ENCODE assay signal across 19 cellular contexts in the genomic region with DNA sequence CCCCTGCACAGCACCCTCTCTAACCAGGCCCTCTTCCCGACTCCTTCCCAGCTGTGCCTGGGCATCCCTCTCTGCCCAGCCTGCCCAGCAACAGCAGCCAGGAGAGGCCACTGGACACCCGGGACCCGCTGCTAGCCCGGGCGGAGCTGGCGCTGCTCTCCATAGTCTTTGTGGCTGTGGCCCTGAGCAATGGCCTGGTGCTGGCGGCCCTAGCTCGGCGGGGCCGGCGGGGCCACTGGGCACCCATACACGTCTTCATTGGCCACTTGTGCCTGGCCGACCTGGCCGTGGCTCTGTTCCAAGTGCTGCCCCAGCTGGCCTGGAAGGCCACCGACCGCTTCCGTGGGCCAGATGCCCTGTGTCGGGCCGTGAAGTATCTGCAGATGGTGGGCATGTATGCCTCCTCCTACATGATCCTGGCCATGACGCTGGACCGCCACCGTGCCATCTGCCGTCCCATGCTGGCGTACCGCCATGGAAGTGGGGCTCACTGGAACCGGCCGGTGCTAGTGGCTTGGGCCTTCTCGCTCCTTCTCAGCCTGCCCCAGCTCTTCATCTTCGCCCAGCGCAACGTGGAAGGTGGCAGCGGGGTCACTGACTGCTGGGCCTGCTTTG. TPM values are rescaled to one million over a fixed set of nuclear protein-coding genes. Genes with fewer than 3 reads are reported as not detected.
DNase-seq lines count a peak whose midpoint lies in the region; ATAC-seq, FAIRE-seq and TF ChIP-seq lines count a peak whose summit lies in the region.
"Had no signal": no experiment of that assay in that cellular context is flagged by ENCODE, and none has a peak within 500 bp of the region (broad histone marks: within the 10 kb centered on the region; RNA-seq: fewer than 3 reads in every experiment).

No MANE protein-coding gene starts in this region.

- H3K36me3 Mint-ChIP-seq in CD4-positive, alpha-beta T cell (ENCODE audit: low read depth), result peaks cover 9% of the 10 kb centered on the region
- no peaks in the 10 kb centered on the region for H3K36me3 Mint-ChIP-seq in natural killer cell treated with Interleukin-12 subunit alpha and Interleukin-12 subunit beta and Interleukin-15 and Interleukin-18, amount 100 ng/mL, for 72 hours
- H3K36me3 Mint-ChIP-seq in stimulated activated memory B cell treated with anti-CD40 and anti-IgM and Interleukin-4, amounts not matched to agents 10 μg/mL and 1 μg/mL and 100 μg/mL, for 72 hours, result peaks cover 11% of the 10 kb centered on the region

- no peak for TF ChIP-seq POLR2A in K562 (conservative IDR thresholded peaks at IDR 0.05)

- H3K27me3 Mint-ChIP-seq in CD4-positive, alpha-beta T cell, result no peaks in the 10 kb centered on the region
- H3K27me3 Mint-ChIP-seq in natural killer cell treated with Interleukin-12 subunit alpha and Interleukin-12 subunit beta and Interleukin-15 and Interleukin-18, amount 100 ng/mL, for 72 hours, result peaks cover 0 to 3% of the 10 kb centered on the region in 2 donors
- no peaks in the 10 kb centered on the region for H3K27me3 Mint-ChIP-seq in stimulated activated memory B cell treated with anti-CD40 and anti-IgM and Interleukin-4, amounts not matched to agents 10 μg/mL and 1 μg/mL and 100 μg/mL, for 72 hours
- H3K27me3 Mint-ChIP-seq: activated CD4-positive, alpha-beta T cell treated with anti-CD3 and anti-CD28 coated beads for 36 hours had no signal

- no peak for ATAC-seq in CD4-positive, alpha-beta T cell (ENCODE audit: poor library complexity)
- no peak for ATAC-seq in K562
- ATAC-seq in natural killer cell treated with Interleukin-12 subunit alpha and Interleukin-12 subunit beta and Interleukin-15 and Interleukin-18, amount 100 ng/mL, for 72 hours, result no peak
- ATAC-seq in stimulated activated memory B cell treated with anti-CD40 and anti-IgM and Interleukin-4, amounts not matched to agents 10 μg/mL and 1 μg/mL and 100 μg/mL, for 72 hours, result no peak

- no peaks in the 10 kb centered on the region for H3K9me1 ChIP-seq in K562 (ENCODE audit: control insufficient read depth, insufficient read depth, low read length)

- BruUV-seq in K562 (replicated peaks; lab: Mats Ljungman, UMichigan), result no TSS peak

- CTCF ChIA-PET in CD4-positive, alpha-beta T cell (lab: Charles Lee), result interaction anchor here (2.0 kb wide), 1 partner anchor 41 kb away, joined by 6 read pairs; no protein-coding TSS in a partner anchor
- CTCF ChIA-PET in K562 (lab: Yijun Ruan, JAX; ENCODE audit: low intra/inter-chr PET ratio), result no interaction called here

- peaks cover 15 to 85% of the 10 kb centered on the region in 2 experiments for H3K4me1 ChIP-seq in K562 (replicated peaks in 1 of 2; ENCODE audit: control insufficient read depth in 2 of 2, insufficient read depth in 2 of 2, low read length in 2 of 2)

- TF ChIP-seq RAD21 in K562 (CRISPR knock-in tag; conservative IDR thresholded peaks at IDR 0.05 in 1 of 2, IDR thresholded peaks at IDR 0.05 in 1 of 2), result no peak

- no peaks in the 10 kb centered on the region for H3K79me2 ChIP-seq in K562 (ENCODE audit: control insufficient read depth, insufficient read depth, low read length)

- no peak overlapping the region for H2AFZ ChIP-seq in K562 (ENCODE audit: low read depth, low read length)

- intact Hi-C loops in CD4-positive, alpha-beta T cell (cut with DNase I, micrococcal nuclease), result no loop called here
- intact Hi-C loops in K562 (cut with micrococcal nuclease), result no loop called here

- H4K20me1 ChIP-seq in K562 (replicated peaks; ENCODE audit: control insufficient read depth, insufficient read depth, low read length), result peaks cover 5% of the 10 kb centered on the region; the same call in 1 of the 2 replicates

- no peak overlapping the region for H3K9ac ChIP-seq in K562 (ENCODE audit: insufficient read depth in 1 of 2, low read depth in 2 of 2, low read length in 2 of 2)

- TF ChIP-seq CTCF in CD4-positive, alpha-beta T cell (IDR thresholded peaks at IDR 0.05), result no peak
- no peak for TF ChIP-seq CTCF in K562 (IDR thresholded peaks at IDR 0.05 in 2 of 3, conservative IDR thresholded peaks at IDR 0.05 in 1 of 3; ENCODE audit: insufficient read depth in 2 of 3, low read depth in 1 of 3, low read length in 3 of 3)

- no peak overlapping the region for H3K4me3 ChIP-seq in K562
- H3K4me3 ChIP-seq: ovary, Peyer's patch, SK-N-MC, vagina had no signal

- H3K4me2 ChIP-seq in K562 (ENCODE audit: insufficient read depth, low read length), result no peak overlapping the region

- H3K27ac ChIP-seq in CD4-positive, alpha-beta T cell (ENCODE audit: low read depth, low read length), result no peak overlapping the region
- H3K27ac ChIP-seq in K562 (ENCODE audit: extremely low read depth, low read depth, low read length), result no peak overlapping the region
- H3K27ac ChIP-seq: ovary, SK-N-MC, vagina had no signal

- in situ Hi-C loops in K562 (cut with MboI), result no loop called here

- H3K36me3 ChIP-seq in K562 (ENCODE audit: control insufficient read depth, insufficient read depth, low read length), result peaks cover 8% of the 10 kb centered on the region; the same call in 1 of the 3 replicates
- H3K36me3 ChIP-seq: BE2C, ovary, Peyer's patch, vagina had no signal

- H3K27me3 ChIP-seq in CD4-positive, alpha-beta T cell (ENCODE audit: control insufficient read depth, insufficient read depth, low read length), result no peaks in the 10 kb centered on the region
- no peaks in the 10 kb centered on the region; a peak in 1 of 5 replicates for H3K27me3 ChIP-seq in K562 (ENCODE audit: control insufficient read depth in 2 of 2, insufficient read depth in 2 of 2, low read length in 2 of 2)
- H3K27me3 ChIP-seq: BE2C, ovary, Peyer's patch, vagina had no signal

- H3K9me3 ChIP-seq in CD4-positive, alpha-beta T cell (ENCODE audit: control insufficient read depth, low read length), result no peaks in the 10 kb centered on the region
- H3K9me3 ChIP-seq in K562 (replicated peaks; ENCODE audit: control insufficient read depth, insufficient read depth, low read depth, low read length), result no peaks in the 10 kb centered on the region
- H3K9me3 ChIP-seq: BE2C, ovary, Peyer's patch, vagina had no signal

- FAIRE-seq in K562 (lab: Jason Lieb, UNC), result no peak

- no peaks in the 10 kb centered on the region for H3K9me3 Mint-ChIP-seq in CD4-positive, alpha-beta T cell
- H3K9me3 Mint-ChIP-seq in natural killer cell treated with Interleukin-12 subunit alpha and Interleukin-12 subunit beta and Interleukin-15 and Interleukin-18, amount 100 ng/mL, for 72 hours, result no peaks in the 10 kb centered on the region
- H3K9me3 Mint-ChIP-seq in stimulated activated memory B cell treated with anti-CD40 and anti-IgM and Interleukin-4, amounts not matched to agents 10 μg/mL and 1 μg/mL and 100 μg/mL, for 72 hours, result no peaks in the 10 kb centered on the region

- no peak overlapping the region for H3K4me3 Mint-ChIP-seq in CD4-positive, alpha-beta T cell
- peak overlapping the region; percentile 50 for H3K4me3 Mint-ChIP-seq in natural killer cell treated with Interleukin-12 subunit alpha and Interleukin-12 subunit beta and Interleukin-15 and Interleukin-18, amount 100 ng/mL, for 72 hours
- no peak overlapping the region for H3K4me3 Mint-ChIP-seq in stimulated activated memory B cell treated with anti-CD40 and anti-IgM and Interleukin-4, amounts not matched to agents 10 μg/mL and 1 μg/mL and 100 μg/mL, for 72 hours
- H3K4me3 Mint-ChIP-seq: activated CD4-positive, alpha-beta T cell treated with anti-CD3 and anti-CD28 coated beads for 36 hours had no signal

- POLR2A ChIA-PET in CD4-positive, alpha-beta T cell (lab: Charles Lee), result interaction anchor here (1.8 to 7.3 kb wide), 2 partner anchors 17 to 21 kb away, joined by 7 to 63 read pairs; partner anchors contain the start of gene ARHGAP4
- POLR2A ChIA-PET in K562 (lab: Yijun Ruan, JAX), result interaction anchor here (0.6 kb wide), 1 partner anchor 20 kb away, joined by 3 read pairs; no protein-coding TSS in a partner anchor

- no peak for TF ChIP-seq EP300 in K562 (IDR thresholded peaks at IDR 0.05; ENCODE audit: low read length)

- no peak for DNase-seq in CD4-positive, alpha-beta T cell
- DNase-seq in DMS 273 treated with DMSO at 0.1 percent for 48 hours (lab: John Stamatoyannopoulos, UW), result peak; percentile 48
- no peak for DNase-seq in K562 (ENCODE audit: extremely low read depth in 1 of 4, low spot score in 3 of 4)
- DNase-seq in natural killer cell treated with Interleukin-12 subunit alpha and Interleukin-12 subunit beta and Interleukin-15 and Interleukin-18, amount 100 ng/mL, for 72 hours (ENCODE audit: low spot score), result peak; percentile 45
- DNase-seq in SKM-1 treated with dmso at 0.1 percent for 144 hours (lab: John Stamatoyannopoulos, UW; ENCODE audit: unreplicated experiment), result no peak
- no peak for DNase-seq in NCI-H82 (lab: John Stamatoyannopoulos, UW)
- DNase-seq: activated CD4-positive, alpha-beta T cell treated with anti-CD3 and anti-CD28 coated beads for 36 hours; activated naive CD4-positive, alpha-beta T cell treated with anti-CD3 and anti-CD28 coated beads, Interleukin-2, amount 50 U/mL, for 16 hours; BE2C; DMS153; foreskin fibroblast; KBM-7; NCI-H748 treated with DMSO at 0.1 percent for 48 hours; Peyer's patch; stimulated activated CD4-positive, alpha-beta T cell treated with anti-CD3 and anti-CD28 coated beads, Interleukin-1b, Interleukin-23, amount 100 ng/mL, for 48 hours had no signal

- H3K27ac Mint-ChIP-seq in CD4-positive, alpha-beta T cell, result peak overlapping the region; percentile 71
- H3K27ac Mint-ChIP-seq in natural killer cell treated with Interleukin-12 subunit alpha and Interleukin-12 subunit beta and Interleukin-15 and Interleukin-18, amount 100 ng/mL, for 72 hours, result peak overlapping the region; percentile 63 to 80
- no peak overlapping the region for H3K27ac Mint-ChIP-seq in stimulated activated memory B cell treated with anti-CD40 and anti-IgM and Interleukin-4, amounts not matched to agents 10 μg/mL and 1 μg/mL and 100 μg/mL, for 72 hours

- 72% methylated on average over 17 of the region's 32 CpGs for WGBS in K562 (ENCODE audit: insufficient coverage, low coverage, missing lambda C conversion rate)

- peaks cover 45% of the 10 kb centered on the region for H3K4me1 Mint-ChIP-seq in CD4-positive, alpha-beta T cell (ENCODE audit: low read depth)
- peaks cover 32 to 41% of the 10 kb centered on the region in 2 donors for H3K4me1 Mint-ChIP-seq in natural killer cell treated with Interleukin-12 subunit alpha and Interleukin-12 subunit beta and Interleukin-15 and Interleukin-18, amount 100 ng/mL, for 72 hours (ENCODE audit: low read depth in 2 of 2)
- peaks cover 50% of the 10 kb centered on the region for H3K4me1 Mint-ChIP-seq in stimulated activated memory B cell treated with anti-CD40 and anti-IgM and Interleukin-4, amounts not matched to agents 10 μg/mL and 1 μg/mL and 100 μg/mL, for 72 hours

RNA-seq across cellular contexts. Expression of gene AVPR2, which starts 1.1 kb away (rescaled TPM):
- not detected for total RNA-seq in CD4-positive, alpha-beta T cell
- total RNA-seq in K562 (2011; cell fraction: chromatin; rRNA removed; ENCODE audit: low replicate concordance), result not detected in 2 replicates
- not detected in 2 replicates for total RNA-seq in K562 (2011; cell fraction: nucleolus; rRNA removed)
- not detected in 2 replicates for total RNA-seq in K562 (2011; cell fraction: nucleoplasm; rRNA removed)
- total RNA-seq in K562 (2014; rRNA removed) (not detected in 2 replicates), K562 (2014; rRNA removed; fragmentation: Illumina TruSeq; extraction: Trizol) (not detected in 2 replicates), K562 (2015; rRNA removed; fragmentation: Illumina TruSeq; extraction: Trizol) (not detected in 2 replicates), K562 (2021) (not detected in 2 replicates)
- polyA plus RNA-seq in K562 (2011; rRNA removed) (not detected in 2 replicates), K562 (2014; fragmentation: Illumina TruSeq; extraction: Trizol) (not detected in 2 replicates), K562 (2014; fragmentation: Nextera tagmentation; extraction: Ambion mirVana) (not detected), K562 (2014; rRNA removed) (not detected in 2 replicates)
- polyA plus RNA-seq in K562 (2011; cell fraction: cytosol; rRNA removed), result not detected in 2 replicates
- not detected in 2 replicates for polyA plus RNA-seq in K562 (2011; cell fraction: nucleus; rRNA removed)
- polyA plus RNA-seq in K562 (2012), result 0.56 and 0.65 TPM in 2 replicates
- not detected in 2 replicates for polyA minus RNA-seq in K562 (2011; rRNA and poly(A)+ RNA removed)
- polyA minus RNA-seq in K562 (2011; cell fraction: cytosol; rRNA and poly(A)+ RNA removed), result not detected in 2 replicates
- not detected in 2 replicates for polyA minus RNA-seq in K562 (2011; cell fraction: nucleus; rRNA and poly(A)+ RNA removed)
- total RNA-seq in natural killer cell treated with Interleukin-12 subunit alpha and Interleukin-12 subunit beta and Interleukin-15 and Interleukin-18, amount 100 ng/mL, for 72 hours, result not detected
- total RNA-seq: activated CD4-positive, alpha-beta T cell treated with anti-CD3 and anti-CD28 coated beads for 36 hours had no signal

RNA-seq across cellular contexts. Expression of gene L1CAM, which starts 19.6 kb away (rescaled TPM):
- total RNA-seq in CD4-positive, alpha-beta T cell, result 1 to 10 TPM in 1 of 2 experiments, under 1 TPM in 1; 0.89 to 1.2 TPM
- total RNA-seq in K562 (2011; cell fraction: chromatin; rRNA removed; ENCODE audit: low replicate concordance), result 1.9 and 4.7 TPM in 2 replicates
- 1.1 and 2.7 TPM in 2 replicates for total RNA-seq in K562 (2011; cell fraction: nucleolus; rRNA removed)
- 1.5 and 1.8 TPM in 2 replicates for total RNA-seq in K562 (2011; cell fraction: nucleoplasm; rRNA removed)
- 0.09 and 0.24 TPM in 2 replicates for total RNA-seq in K562 (2014; rRNA removed)
- 0.10 and 0.40 TPM in 2 replicates for total RNA-seq in K562 (2014; rRNA removed; fragmentation: Illumina TruSeq; extraction: Trizol)
- 0.11 and 0.36 TPM in 2 replicates for total RNA-seq in K562 (2015; rRNA removed; fragmentation: Illumina TruSeq; extraction: Trizol)
- 0.29 and 0.86 TPM in 2 replicates for total RNA-seq in K562 (2021)
- polyA plus RNA-seq in K562 (2011; rRNA removed), result 0.15 and 0.61 TPM in 2 replicates
- polyA plus RNA-seq in K562 (2011; cell fraction: cytosol; rRNA removed), result 0.10 and 0.19 TPM in 2 replicates
- 1.4 and 1.7 TPM in 2 replicates for polyA plus RNA-seq in K562 (2011; cell fraction: nucleus; rRNA removed)
- 0.29 and 2.2 TPM in 2 replicates for polyA plus RNA-seq in K562 (2012)
- polyA plus RNA-seq in K562 (2014; fragmentation: Illumina TruSeq; extraction: Trizol), result 0.16 and 0.21 TPM in 2 replicates
- polyA plus RNA-seq in K562 (2014; fragmentation: Nextera tagmentation; extraction: Ambion mirVana), result not detected
- 0.62 TPM in 1 of 2 replicates, not detected in the other for polyA plus RNA-seq in K562 (2014; rRNA removed)
- 0.18 and 0.21 TPM in 2 replicates for polyA minus RNA-seq in K562 (2011; rRNA and poly(A)+ RNA removed)
- polyA minus RNA-seq in K562 (2011; cell fraction: cytosol; rRNA and poly(A)+ RNA removed), result 3.5 TPM in 1 of 2 replicates, not detected in the other
- polyA minus RNA-seq in K562 (2011; cell fraction: nucleus; rRNA and poly(A)+ RNA removed), result 0.44 and 1.1 TPM in 2 replicates
- 1 to 10 TPM in 1 of 2 donors, under 1 TPM in 1; 0.74 to 1.2 TPM for total RNA-seq in natural killer cell treated with Interleukin-12 subunit alpha and Interleukin-12 subunit beta and Interleukin-15 and Interleukin-18, amount 100 ng/mL, for 72 hours

RNA-seq across cellular contexts. Expression of gene ARHGAP4, which starts 20.5 kb away (rescaled TPM):
- 100 to 1,000 TPM; 456 to 463 TPM for total RNA-seq in CD4-positive, alpha-beta T cell
- 54.8 and 157 TPM in 2 replicates for total RNA-seq in K562 (2011; cell fraction: chromatin; rRNA removed; ENCODE audit: low replicate concordance)
- total RNA-seq in K562 (2011; cell fraction: nucleolus; rRNA removed), result 105 and 155 TPM in 2 replicates
- 55.0 and 81.2 TPM in 2 replicates for total RNA-seq in K562 (2011; cell fraction: nucleoplasm; rRNA removed)
- total RNA-seq in K562 (2014; rRNA removed), result 52.7 and 81.2 TPM in 2 replicates
- total RNA-seq in K562 (2014; rRNA removed; fragmentation: Illumina TruSeq; extraction: Trizol), result 3.1 and 5.5 TPM in 2 replicates
- total RNA-seq in K562 (2015; rRNA removed; fragmentation: Illumina TruSeq; extraction: Trizol), result 32.7 and 36.8 TPM in 2 replicates
- 70.5 and 81.8 TPM in 2 replicates for total RNA-seq in K562 (2021)
- 9.6 and 29.7 TPM in 2 replicates for polyA plus RNA-seq in K562 (2011; rRNA removed)
- 21.0 and 26.6 TPM in 2 replicates for polyA plus RNA-seq in K562 (2011; cell fraction: cytosol; rRNA removed)
- 174 and 259 TPM in 2 replicates for polyA plus RNA-seq in K562 (2011; cell fraction: nucleus; rRNA removed)
- 59.1 and 135 TPM in 2 replicates for polyA plus RNA-seq in K562 (2012)
- 13.5 and 40.2 TPM in 2 replicates for polyA plus RNA-seq in K562 (2014; fragmentation: Illumina TruSeq; extraction: Trizol)
- 1 to 10 TPM in 1 of 2 experiments, under 1 TPM in 1; 0.30 to 1.7 TPM for polyA plus RNA-seq in K562 (2014; fragmentation: Nextera tagmentation; extraction: Ambion mirVana)
- polyA plus RNA-seq in K562 (2014; rRNA removed), result 63.7 and 77.8 TPM in 2 replicates
- polyA minus RNA-seq in K562 (2011; rRNA and poly(A)+ RNA removed), result 3.6 and 6.7 TPM in 2 replicates
- 13.5 and 33.9 TPM in 2 replicates for polyA minus RNA-seq in K562 (2011; cell fraction: cytosol; rRNA and poly(A)+ RNA removed)
- polyA minus RNA-seq in K562 (2011; cell fraction: nucleus; rRNA and poly(A)+ RNA removed), result 26.9 and 53.0 TPM in 2 replicates
- total RNA-seq in natural killer cell treated with Interleukin-12 subunit alpha and Interleukin-12 subunit beta and Interleukin-15 and Interleukin-18, amount 100 ng/mL, for 72 hours, result 100 to 1,000 TPM; 155 to 276 TPM

RNA-seq across cellular contexts. Expression of gene NAA10, which starts 29.2 kb away (rescaled TPM):
- 10 to 100 TPM; 41.5 to 42.0 TPM for total RNA-seq in CD4-positive, alpha-beta T cell
- total RNA-seq in K562 (2011; cell fraction: chromatin; rRNA removed; ENCODE audit: low replicate concordance), result 126 and 302 TPM in 2 replicates
- total RNA-seq in K562 (2011; cell fraction: nucleolus; rRNA removed), result 207 and 213 TPM in 2 replicates
- 179 and 187 TPM in 2 replicates for total RNA-seq in K562 (2011; cell fraction: nucleoplasm; rRNA removed)
- total RNA-seq in K562 (2014; rRNA removed) (152 and 196 TPM in 2 replicates), K562 (2014; rRNA removed; fragmentation: Illumina TruSeq; extraction: Trizol) (101 and 103 TPM in 2 replicates), K562 (2015; rRNA removed; fragmentation: Illumina TruSeq; extraction: Trizol) (134 and 146 TPM in 2 replicates), K562 (2021) (226 and 231 TPM in 2 replicates)
- polyA plus RNA-seq in K562 (2011; rRNA removed) (105 and 117 TPM in 2 replicates), K562 (2014; fragmentation: Illumina TruSeq; extraction: Trizol) (192 and 229 TPM in 2 replicates), K562 (2014; fragmentation: Nextera tagmentation; extraction: Ambion mirVana) (10 to 100 TPM; 11.1 to 26.5 TPM), K562 (2014; rRNA removed) (250 and 277 TPM in 2 replicates)
- 174 and 276 TPM in 2 replicates for polyA plus RNA-seq in K562 (2011; cell fraction: cytosol; rRNA removed)
- polyA plus RNA-seq in K562 (2011; cell fraction: nucleus; rRNA removed), result 211 and 324 TPM in 2 replicates
- 177 and 213 TPM in 2 replicates for polyA plus RNA-seq in K562 (2012)
- polyA minus RNA-seq in K562 (2011; rRNA and poly(A)+ RNA removed), result 45.9 and 88.5 TPM in 2 replicates
- 72.1 and 79.8 TPM in 2 replicates for polyA minus RNA-seq in K562 (2011; cell fraction: cytosol; rRNA and poly(A)+ RNA removed)
- 70.5 and 80.1 TPM in 2 replicates for polyA minus RNA-seq in K562 (2011; cell fraction: nucleus; rRNA and poly(A)+ RNA removed)
- total RNA-seq in natural killer cell treated with Interleukin-12 subunit alpha and Interleukin-12 subunit beta and Interleukin-15 and Interleukin-18, amount 100 ng/mL, for 72 hours, result 100 to 1,000 TPM; 115 to 175 TPM

RNA-seq across cellular contexts. Expression of gene RENBP, which starts 38.9 kb away (rescaled TPM):
- 1 to 10 TPM; 8.6 to 9.3 TPM for total RNA-seq in CD4-positive, alpha-beta T cell
- total RNA-seq in K562 (2011; cell fraction: chromatin; rRNA removed; ENCODE audit: low replicate concordance), result 14.9 and 45.4 TPM in 2 replicates
- 31.0 and 32.8 TPM in 2 replicates for total RNA-seq in K562 (2011; cell fraction: nucleolus; rRNA removed)
- total RNA-seq in K562 (2011; cell fraction: nucleoplasm; rRNA removed), result 15.7 and 24.1 TPM in 2 replicates
- total RNA-seq in K562 (2014; rRNA removed) (8.4 and 9.5 TPM in 2 replicates), K562 (2014; rRNA removed; fragmentation: Illumina TruSeq; extraction: Trizol) (2.7 and 4.0 TPM in 2 replicates), K562 (2015; rRNA removed; fragmentation: Illumina TruSeq; extraction: Trizol) (12.3 and 13.4 TPM in 2 replicates), K562 (2021) (9.6 and 14.8 TPM in 2 replicates)
- polyA plus RNA-seq in K562 (2011; rRNA removed) (12.7 and 16.4 TPM in 2 replicates), K562 (2014; fragmentation: Illumina TruSeq; extraction: Trizol) (5.6 and 7.3 TPM in 2 replicates), K562 (2014; fragmentation: Nextera tagmentation; extraction: Ambion mirVana) (under 1 TPM in 1 of 2 experiments, not detected in 1; 0.07 TPM), K562 (2014; rRNA removed) (11.1 and 11.6 TPM in 2 replicates)
- 21.2 and 25.6 TPM in 2 replicates for polyA plus RNA-seq in K562 (2011; cell fraction: cytosol; rRNA removed)
- 48.7 and 48.8 TPM in 2 replicates for polyA plus RNA-seq in K562 (2011; cell fraction: nucleus; rRNA removed)
- 24.3 and 60.0 TPM in 2 replicates for polyA plus RNA-seq in K562 (2012)
- polyA minus RNA-seq in K562 (2011; rRNA and poly(A)+ RNA removed), result 5.5 and 12.0 TPM in 2 replicates
- polyA minus RNA-seq in K562 (2011; cell fraction: cytosol; rRNA and poly(A)+ RNA removed), result 7.0 and 13.6 TPM in 2 replicates
- polyA minus RNA-seq in K562 (2011; cell fraction: nucleus; rRNA and poly(A)+ RNA removed), result 9.8 and 16.1 TPM in 2 replicates
- 1 to 10 TPM; 4.8 to 5.4 TPM for total RNA-seq in natural killer cell treated with Interleukin-12 subunit alpha and Interleukin-12 subunit beta and Interleukin-15 and Interleukin-18, amount 100 ng/mL, for 72 hours

Comparison
In these comparisons a context has a peak if more than half of its experiments do, and no peak if none do; other contexts are left out.
1. DNase-seq: peak in DMS 273 treated with DMSO at 0.1 percent for 48 hours (single experiment) and natural killer cell treated with Interleukin-12 subunit alpha and Interleukin-12 subunit beta and Interleukin-15 and Interleukin-18, amount 100 ng/mL, for 72 hours (single experiment); none in CD4-positive, alpha-beta T cell (0 of 10), K562 (0 of 4), SKM-1 treated with dmso at 0.1 percent for 144 hours (single experiment) and NCI-H82 (single experiment).